Comparison of ENCODE assay signal across 10 cellular contexts in the genomic region with DNA sequence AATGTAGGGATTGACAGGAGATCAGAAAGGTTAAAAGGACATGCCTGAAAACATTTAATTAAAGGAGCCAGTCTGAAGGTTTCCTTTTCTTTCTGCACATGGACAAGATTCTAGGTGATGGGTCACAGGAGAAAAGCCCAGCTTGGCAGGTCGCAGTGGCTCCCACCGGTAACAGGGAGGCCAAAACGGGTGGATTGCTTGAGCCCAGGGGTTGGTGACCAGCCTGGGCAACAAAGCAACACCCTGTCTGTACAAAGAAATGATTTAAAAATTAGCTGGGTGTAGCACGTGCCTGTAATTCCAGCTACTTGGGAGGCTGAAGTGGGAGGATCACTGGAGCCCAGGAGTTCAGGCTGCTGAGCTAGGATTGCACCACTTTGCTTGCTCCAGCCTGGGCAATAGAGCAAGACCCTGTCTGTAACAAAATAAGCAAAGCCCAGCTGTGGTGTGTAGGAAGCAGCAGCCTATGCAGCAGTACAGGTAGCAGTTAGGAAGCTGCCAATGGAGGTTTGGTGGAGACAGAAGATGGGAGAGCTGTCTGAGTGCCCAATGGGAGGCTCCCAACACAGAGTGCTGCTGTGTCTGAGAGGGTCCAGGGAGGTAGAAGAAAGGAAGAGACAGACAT. TPM values are rescaled to one million over a fixed set of nuclear protein-coding genes. Genes with fewer than 3 reads are reported as not detected.
DNase-seq lines count a peak whose midpoint lies in the region; ATAC-seq and TF ChIP-seq lines count a peak whose summit lies in the region.
"Had no signal": no experiment of that assay in that cellular context is flagged by ENCODE, and none has a peak within 500 bp of the region (broad histone marks: within the 10 kb centered on the region; RNA-seq: fewer than 3 reads in every experiment).

No MANE protein-coding gene starts in this region.

- no peaks in the 10 kb centered on the region for H3K36me3 ChIP-seq in heart right ventricle
- no peaks in the 10 kb centered on the region for H3K36me3 ChIP-seq in uterus

- peak overlapping the region; percentile 95 to 99 for H3K27ac Mint-ChIP-seq in natural killer cell
- H3K27ac Mint-ChIP-seq in glutamatergic neuron (ENCODE audit: unreplicated experiment), result no peak overlapping the region

- H3K4me3 Mint-ChIP-seq in natural killer cell, result peak overlapping the region; percentile 21
- no peak overlapping the region for H3K4me3 Mint-ChIP-seq in glutamatergic neuron (ENCODE audit: unreplicated experiment)
- H3K4me3 Mint-ChIP-seq: activated T-cell treated with anti-CD3 and anti-CD28 coated beads, Interleukin-2, amount 50 U/mL, for 4 hours had no signal

- DNase-seq in heart right ventricle, result no peak
- no peak for DNase-seq in cardiac septum (ENCODE audit: low spot score)
- peak; percentile 34 for DNase-seq in amniotic epithelial cell (ENCODE audit: low read depth)
- no peak for DNase-seq in natural killer cell
- DNase-seq in uterus, result no peak
- no peak for DNase-seq in glutamatergic neuron
- no peak for DNase-seq in NCI-H128 (lab: John Stamatoyannopoulos, UW; ENCODE audit: unreplicated experiment)
- DNase-seq: activated T-cell treated with anti-CD3 and anti-CD28 coated beads, Interleukin-2, amount 50 U/mL, for 4 hours; KBM-7 had no signal

- no peaks in the 10 kb centered on the region for H3K36me3 Mint-ChIP-seq in natural killer cell
- H3K36me3 Mint-ChIP-seq in glutamatergic neuron (ENCODE audit: unreplicated experiment), result no peaks in the 10 kb centered on the region

- H3K27me3 Mint-ChIP-seq in natural killer cell (ENCODE audit: low read depth in 2 of 2) (no peaks in the 10 kb centered on the region), glutamatergic neuron (ENCODE audit: unreplicated experiment) (peaks cover 7% of the 10 kb centered on the region)

- no peak for TF ChIP-seq CTCF in heart right ventricle (IDR thresholded peaks at IDR 0.05)
- no peak for TF ChIP-seq CTCF in natural killer cell (IDR thresholded peaks at IDR 0.05)
- TF ChIP-seq CTCF in uterus (IDR thresholded peaks at IDR 0.05), result no peak
- TF ChIP-seq CTCF in glutamatergic neuron (IDR thresholded peaks at IDR 0.05; ENCODE audit: partially characterized antibody, unreplicated experiment), result no peak

- H3K27ac ChIP-seq in heart right ventricle, result peak overlapping the region in 7 of 10 donors; percentile 80 to 96 (median 93)
- peak overlapping the region; percentile 93 to 97 for H3K27ac ChIP-seq in uterus

- ATAC-seq in heart right ventricle, result no peak
- no peak for ATAC-seq in natural killer cell
- ATAC-seq in GM21737 (IDR thresholded peaks at IDR 0.05; ENCODE audit: unreplicated experiment), result no peak
- ATAC-seq: activated T-cell treated with anti-CD3 and anti-CD28 coated beads, Interleukin-2, amount 50 U/mL, for 4 hours had no signal

- H3K4me1 Mint-ChIP-seq in natural killer cell, result peaks cover 58 to 73% of the 10 kb centered on the region in 2 donors
- peaks cover 18% of the 10 kb centered on the region for H3K4me1 Mint-ChIP-seq in glutamatergic neuron (ENCODE audit: low read depth, unreplicated experiment)

- H3K4me1 ChIP-seq in heart right ventricle, result peaks cover 7 to 63% (median 38%) of the 10 kb centered on the region in 9 donors
- H3K4me1 ChIP-seq in uterus, result peaks cover 7 to 19% of the 10 kb centered on the region in 2 donors

- H3K27me3 ChIP-seq in heart right ventricle (no peaks in the 10 kb centered on the region), uterus (no peaks in the 10 kb centered on the region)

- H3K9me3 ChIP-seq in heart right ventricle (no peaks in the 10 kb centered on the region), uterus (no peaks in the 10 kb centered on the region)

- no peaks in the 10 kb centered on the region for H3K9me3 Mint-ChIP-seq in natural killer cell
- H3K9me3 Mint-ChIP-seq in glutamatergic neuron (ENCODE audit: unreplicated experiment), result peaks cover 15% of the 10 kb centered on the region
- H3K9me3 Mint-ChIP-seq: activated T-cell treated with anti-CD3 and anti-CD28 coated beads, Interleukin-2, amount 50 U/mL, for 4 hours had no signal

- H3K4me3 ChIP-seq in heart right ventricle (no peak overlapping the region), uterus (no peak overlapping the region)

- WGBS in heart right ventricle, 2 donors, result 78 to 79% methylated on average over 4 of the region's 4 CpGs

- intact Hi-C loops in heart right ventricle (cut with DNase I), result no loop called here
- intact Hi-C loops in cardiac septum (cut with DNase I), result no loop called here
- intact Hi-C loops in natural killer cell (cut with micrococcal nuclease), result no loop called here
- intact Hi-C loops in uterus (cut with DNase I; ENCODE audit: low total_unique reads), result no loop called here

- no peak for TF ChIP-seq POLR2A in uterus (IDR thresholded peaks at IDR 0.05)

RNA-seq across cellular contexts. Expression of a gene that starts 7.3 kb away (rescaled TPM):
- total RNA-seq in heart right ventricle (10 to 100 TPM; 12.0 to 17.5 (median 14.7) TPM), cardiac septum (12.5 TPM), natural killer cell (10 to 100 TPM in 2 of 3 donors, 1 to 10 TPM in 1; 7.9 to 12.3 (median 12.1) TPM), uterus (10 to 100 TPM in 2 of 4 donors, 1 to 10 TPM in 1, under 1 TPM in 1; under 0.01 to 18.6 (median 9.5) TPM), glutamatergic neuron (ENCODE audit: unreplicated experiment) (8.1 TPM)
- polyA plus RNA-seq in heart right ventricle, result 1 to 10 TPM; 7.2 to 9.8 TPM

RNA-seq across cellular contexts. Expression of a gene that starts 17.0 kb away (rescaled TPM):
- total RNA-seq in heart right ventricle (10 to 100 TPM in 2 of 10 donors, 1 to 10 TPM in 8; 2.8 to 17.3 (median 5.0) TPM), cardiac septum (9.4 TPM), natural killer cell (100 to 1,000 TPM; 123 to 147 (median 143) TPM), uterus (10 to 100 TPM; 13.2 to 72.8 (median 25.5) TPM), glutamatergic neuron (ENCODE audit: unreplicated experiment) (27.6 TPM)
- polyA plus RNA-seq in heart right ventricle, result 10 to 100 TPM; 12.6 to 15.9 TPM

RNA-seq across cellular contexts. Expression of a gene that starts 26.5 kb away (rescaled TPM):
- total RNA-seq in heart right ventricle (10 to 100 TPM; 52.3 to 95.7 (median 67.7) TPM), cardiac septum (79.8 TPM), natural killer cell (10 to 100 TPM; 46.7 to 62.6 (median 55.4) TPM), uterus (100 to 1,000 TPM in 2 of 4 donors, 10 to 100 TPM in 2; 18.2 to 127 (median 85.2) TPM), glutamatergic neuron (ENCODE audit: unreplicated experiment) (47.1 TPM)
- 10 to 100 TPM; 52.9 to 76.5 TPM for polyA plus RNA-seq in heart right ventricle

RNA-seq across cellular contexts. Expression of a gene that starts 31.8 kb away (rescaled TPM):
- under 1 TPM in 6 of 10 donors, not detected in 4; 0.16 to 0.47 (median 0.23) TPM for total RNA-seq in heart right ventricle
- under 1 TPM; 0.07 to 0.29 TPM for polyA plus RNA-seq in heart right ventricle
- total RNA-seq in cardiac septum, result not detected
- total RNA-seq in natural killer cell, result under 1 TPM in 1 of 3 donors, not detected in 2; 0.23 TPM
- total RNA-seq in uterus, result 1 to 10 TPM in 1 of 4 donors, under 1 TPM in 2, not detected in 1; 0.26 to 1.3 (median 0.37) TPM
- 0.22 TPM for total RNA-seq in glutamatergic neuron (ENCODE audit: unreplicated experiment)

RNA-seq across cellular contexts. Expression of a gene that starts 33.5 kb away (rescaled TPM):
- 10 to 100 TPM; 36.3 to 48.7 (median 46.1) TPM for total RNA-seq in heart right ventricle
- polyA plus RNA-seq in heart right ventricle, result 10 to 100 TPM; 17.5 to 38.6 TPM
- 39.5 TPM for total RNA-seq in cardiac septum
- 10 to 100 TPM; 23.1 to 30.8 (median 26.4) TPM for total RNA-seq in natural killer cell
- total RNA-seq in uterus, result 10 to 100 TPM in 3 of 4 donors, 1 to 10 TPM in 1; 7.4 to 43.2 (median 13.7) TPM
- total RNA-seq in glutamatergic neuron (ENCODE audit: unreplicated experiment), result 25.8 TPM
